ENCODE assay signal across 15 cellular contexts in genomic region chr3:113629941-113630340, GRCh38.
DNase-seq lines count a peak whose midpoint lies in the region; ATAC-seq and TF ChIP-seq lines count a peak whose summit lies in the region.
"Had no signal": no experiment of that assay in that cellular context is flagged by ENCODE, and none has a peak within 500 bp of the region (broad histone marks: within the 10 kb centered on the region; RNA-seq: fewer than 3 reads in every experiment).

No MANE protein-coding gene starts in this region.

- no peaks in the 10 kb centered on the region for H3K27me3 Mint-ChIP-seq in naive B cell
- H3K27me3 Mint-ChIP-seq: CD4-positive, CD25-positive, alpha-beta regulatory T cell had no signal

- intact Hi-C loops in colonic mucosa (cut with DNase I) = no loop called here

- peak overlapping the region in 2 of 8 donors; percentile 25 to 70 for H3K4me3 Mint-ChIP-seq in naive B cell
- H3K4me3 Mint-ChIP-seq: CD4-positive, CD25-positive, alpha-beta regulatory T cell had no signal

- H3K36me3 Mint-ChIP-seq in naive B cell = peaks cover 0 to 24% of the 10 kb centered on the region in 2 donors

- peaks cover 46 to 84% (median 61%) of the 10 kb centered on the region in 3 donors for H3K4me1 Mint-ChIP-seq in naive B cell

- H3K4me3 ChIP-seq in colonic mucosa = no peak overlapping the region
- no peak overlapping the region for H3K4me3 ChIP-seq in thymus (ENCODE audit: low read length)
- no peak overlapping the region for H3K4me3 ChIP-seq in H7 (ENCODE audit: insufficient read depth, low read depth, low read length)
- H3K4me3 ChIP-seq: prostate gland had no signal

- H3K4me1 ChIP-seq in colonic mucosa = no peaks in the 10 kb centered on the region
- no peaks in the 10 kb centered on the region for H3K4me1 ChIP-seq in thymus (ENCODE audit: control insufficient read depth, insufficient read depth, low read length)
- H3K4me1 ChIP-seq: prostate gland had no signal

- no peak for TF ChIP-seq CTCF in colonic mucosa (IDR thresholded peaks at IDR 0.05)

- DNase-seq in NCI-H1092 treated with DMSO at 0.1 percent for 48 hours (lab: John Stamatoyannopoulos, UW) = peak; percentile 24
- no peak for DNase-seq in NCI-H1092 (lab: John Stamatoyannopoulos, UW)
- peak; percentile 51 for DNase-seq in colonic mucosa
- no peak for DNase-seq in naive B cell
- no peak for DNase-seq in ureter (ENCODE audit: low spot score)
- no peak for DNase-seq in H7
- no peak for DNase-seq in foreskin melanocyte
- DNase-seq: CD4-positive, CD25-positive, alpha-beta regulatory T cell; NCI-H524 treated with DMSO at 0.1 percent for 48 hours; stimulated activated CD4-positive, alpha-beta T cell treated with anti-CD3 and anti-CD28 coated beads, Interleukin-4, amount 100 ng/mL, for 1 hour had no signal

- no peaks in the 10 kb centered on the region for H3K27me3 ChIP-seq in colonic mucosa
- no peaks in the 10 kb centered on the region for H3K27me3 ChIP-seq in thymus (ENCODE audit: control insufficient read depth, insufficient read depth)
- no peaks in the 10 kb centered on the region for H3K27me3 ChIP-seq in H7 (ENCODE audit: control insufficient read depth, insufficient read depth, low read length)

- WGBS in thymus = 96% methylated on average over 6 of the region's 6 CpGs

- ATAC-seq in naive B cell (ENCODE audit: low read depth in 2 of 2) = no peak
- ATAC-seq: activated CD4-positive, CD25-positive, alpha-beta regulatory T cell treated with anti-CD3 and anti-CD28 coated beads, Interleukin-2, amount 50 U/mL, for 24 hours; activated naive CD4-positive, alpha-beta T cell treated with anti-CD3 and anti-CD28 coated beads, Interleukin-2, amount 50 U/mL, for 72 hours had no signal

- peak overlapping the region in 5 of 6 donors; percentile 80 to 95 (median 86) for H3K27ac Mint-ChIP-seq in naive B cell
- H3K27ac Mint-ChIP-seq: CD4-positive, CD25-positive, alpha-beta regulatory T cell had no signal

- H3K9me3 ChIP-seq in colonic mucosa (no peaks in the 10 kb centered on the region), thymus (ENCODE audit: control insufficient read depth) (no peaks in the 10 kb centered on the region)
- H3K9me3 ChIP-seq: prostate gland had no signal

- no peaks in the 10 kb centered on the region for H3K9me3 Mint-ChIP-seq in naive B cell
- H3K9me3 Mint-ChIP-seq: activated naive CD4-positive, alpha-beta T cell treated with anti-CD3 and anti-CD28 coated beads, Interleukin-2, amount 50 U/mL, for 72 hours had no signal

- H3K36me3 ChIP-seq in colonic mucosa (no peaks in the 10 kb centered on the region), thymus (ENCODE audit: control insufficient read depth, insufficient read depth) (peaks cover 7% of the 10 kb centered on the region), H7 (replicated peaks; ENCODE audit: control insufficient read depth, insufficient read depth, low read length) (no peaks in the 10 kb centered on the region)
- H3K36me3 ChIP-seq: prostate gland had no signal

- peak overlapping the region; percentile 15 for H3K27ac ChIP-seq in colonic mucosa
- peak overlapping the region; percentile 5 for H3K27ac ChIP-seq in thymus (ENCODE audit: low read depth)
- H3K27ac ChIP-seq: 22Rv1, prostate gland had no signal

- H3K9ac ChIP-seq in colonic mucosa (ENCODE audit: low read depth in 2 of 2, low read length in 2 of 2) = peak overlapping the region in 1 of 2 donors; percentile 19

Comparison
In these comparisons a context has a peak if more than half of its experiments do, and no peak if none do; other contexts are left out.
1. DNase-seq: peak in NCI-H1092 treated with DMSO at 0.1 percent for 48 hours (single experiment) and colonic mucosa (single experiment); none in NCI-H1092 (single experiment), naive B cell (single experiment), ureter (single experiment), H7 (single experiment) and foreskin melanocyte (single experiment).